Comparison of ENCODE assay signal across 22 cellular contexts in the genomic region with DNA sequence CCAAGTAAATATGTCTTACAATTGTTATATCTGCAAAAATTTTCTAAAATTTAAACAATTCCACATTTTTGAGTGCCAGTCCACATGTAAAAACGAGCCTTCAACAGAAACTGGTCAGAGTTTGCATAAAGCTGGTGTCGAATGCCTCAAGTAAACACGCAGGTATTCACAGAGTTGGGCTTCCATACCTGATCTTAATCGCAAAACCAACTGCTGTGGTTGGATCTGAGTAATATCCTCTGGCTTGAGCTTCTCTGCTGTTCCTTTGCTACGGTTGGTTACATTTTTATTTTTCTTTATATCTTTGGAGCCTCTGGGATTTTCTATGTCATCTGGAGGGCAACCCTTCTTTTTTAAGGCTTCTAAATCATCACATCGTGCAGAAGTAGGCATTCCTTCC. TPM values are rescaled to one million over a fixed set of nuclear protein-coding genes. Genes with fewer than 3 reads are reported as not detected.
DNase-seq lines count a peak whose midpoint lies in the region; ATAC-seq, FAIRE-seq and TF ChIP-seq lines count a peak whose summit lies in the region.
"Had no signal": no experiment of that assay in that cellular context is flagged by ENCODE, and none has a peak within 500 bp of the region (broad histone marks: within the 10 kb centered on the region; RNA-seq: fewer than 3 reads in every experiment).

No MANE protein-coding gene starts in this region.

- 98% methylated on average over 4 of the region's 6 CpGs for WGBS in mesenchymal stem cell

- peaks cover 52% of the 10 kb centered on the region for H3K36me3 Mint-ChIP-seq in CD4-positive, CD25-positive, alpha-beta regulatory T cell

- intact Hi-C loops in upper lobe of right lung (cut with DNase I): no loop called here

- H3K36me3 ChIP-seq in CD4-positive, CD25-positive, alpha-beta regulatory T cell (ENCODE audit: control insufficient read depth, insufficient read depth, low read length): peaks cover 89% of the 10 kb centered on the region
- peaks cover 14 to 99% of the 10 kb centered on the region in 2 experiments for H3K36me3 ChIP-seq in mesenchymal stem cell (ENCODE audit: control insufficient read depth in 1 of 2, insufficient read depth in 2 of 2, low read depth in 1 of 2, low read length in 2 of 2)
- peaks cover 78% of the 10 kb centered on the region for H3K36me3 ChIP-seq in upper lobe of right lung

- H3K27ac ChIP-seq in CD4-positive, CD25-positive, alpha-beta regulatory T cell (ENCODE audit: insufficient read depth, low read length, poor library complexity, severe bottlenecking): peak overlapping the region; percentile 20
- H3K27ac ChIP-seq in mesenchymal stem cell (ENCODE audit: low read length, poor library complexity, severe bottlenecking) (peak overlapping the region; percentile 6), upper lobe of right lung (no peak overlapping the region)
- H3K27ac ChIP-seq: KMS-11, SJSA1 had no signal

- TF ChIP-seq CTCF in upper lobe of right lung (IDR thresholded peaks at IDR 0.05): no peak

- H2BK12ac ChIP-seq in mesenchymal stem cell (ENCODE audit: low read length in 2 of 2): no peak overlapping the region

- FAIRE-seq in RCC 7860 (lab: Jason Lieb, UNC): peak; percentile 94
- FAIRE-seq: GM12891 had no signal

- no peaks in the 10 kb centered on the region for H3K27me3 Mint-ChIP-seq in CD4-positive, CD25-positive, alpha-beta regulatory T cell
- H3K27me3 Mint-ChIP-seq: activated naive CD8-positive, alpha-beta T cell treated with anti-CD3 and anti-CD28 coated beads for 36 hours; stimulated activated memory B cell treated with anti-CD40 and anti-IgM and Interleukin-4, amounts not matched to agents 10 μg/mL and 1 μg/mL and 100 μg/mL, for 72 hours had no signal

- in situ Hi-C loops in T47D (cut with HindIII; ENCODE audit: low pct_unique_long_range_greater_than_20kb, low sequenced_read_pairs): no loop called here

- H2BK5ac ChIP-seq in mesenchymal stem cell (ENCODE audit: low read depth, low read length, poor library complexity, severe bottlenecking): no peak overlapping the region

- no peak overlapping the region for H4K91ac ChIP-seq in mesenchymal stem cell (ENCODE audit: low read length)

- no peak overlapping the region for H3K23ac ChIP-seq in mesenchymal stem cell (ENCODE audit: low read length in 2 of 2)

- peak overlapping the region; percentile 27 for H3K9ac ChIP-seq in mesenchymal stem cell (ENCODE audit: low read length)
- H3K9ac ChIP-seq: KMS-11 had no signal

- no peak overlapping the region for H3K4ac ChIP-seq in mesenchymal stem cell (ENCODE audit: low read depth in 1 of 2, low read length in 2 of 2)

- no peaks in the 10 kb centered on the region for H3K79me1 ChIP-seq in mesenchymal stem cell (replicated peaks; ENCODE audit: low read length, poor library complexity, severe bottlenecking)

- H4K8ac ChIP-seq in mesenchymal stem cell (ENCODE audit: low read length): no peak overlapping the region

- H2BK15ac ChIP-seq in mesenchymal stem cell (ENCODE audit: low read depth, poor library complexity, severe bottlenecking): no peak overlapping the region

- H2BK120ac ChIP-seq in mesenchymal stem cell (ENCODE audit: low read depth, low read length): no peak overlapping the region

- peaks cover 29% of the 10 kb centered on the region for H3K4me1 ChIP-seq in CD4-positive, CD25-positive, alpha-beta regulatory T cell (ENCODE audit: control insufficient read depth, insufficient read depth, low read length, poor library complexity, severe bottlenecking)
- H3K4me1 ChIP-seq in mesenchymal stem cell (ENCODE audit: control insufficient read depth, insufficient read depth, low read depth, low read length) (peaks cover 2% of the 10 kb centered on the region), upper lobe of right lung (no peaks in the 10 kb centered on the region)
- H3K4me1 ChIP-seq: Caco-2, SJSA1 had no signal

- H3K4me3 Mint-ChIP-seq in CD4-positive, CD25-positive, alpha-beta regulatory T cell: peak overlapping the region in 1 of 4 donors; percentile 69
- H3K4me3 Mint-ChIP-seq: activated naive CD8-positive, alpha-beta T cell treated with anti-CD3 and anti-CD28 coated beads for 36 hours; stimulated activated memory B cell treated with anti-CD40 and anti-IgM and Interleukin-4, amounts not matched to agents 10 μg/mL and 1 μg/mL and 100 μg/mL, for 72 hours had no signal

- no peaks in the 10 kb centered on the region for H3K27me3 ChIP-seq in CD4-positive, CD25-positive, alpha-beta regulatory T cell (ENCODE audit: control insufficient read depth, insufficient read depth, low read length)
- H3K27me3 ChIP-seq in mesenchymal stem cell (ENCODE audit: control insufficient read depth in 1 of 2, insufficient read depth in 1 of 2, low read length in 2 of 2) (no peaks in the 10 kb centered on the region), upper lobe of right lung (no peaks in the 10 kb centered on the region)
- H3K27me3 ChIP-seq: SJSA1 had no signal

- H3K18ac ChIP-seq in mesenchymal stem cell (ENCODE audit: low read depth in 1 of 2, low read length in 2 of 2): no peak overlapping the region

- ATAC-seq in CD4-positive, CD25-positive, alpha-beta regulatory T cell (ENCODE audit: low read depth in 2 of 2): peak in 1 of 2 donors; percentile 51
- ATAC-seq in GM21717 (IDR thresholded peaks at IDR 0.05; ENCODE audit: unreplicated experiment) (no peak), upper lobe of right lung (no peak)
- ATAC-seq: stimulated activated memory B cell treated with anti-CD40 and anti-IgM and Interleukin-4, amounts not matched to agents 10 μg/mL and 1 μg/mL and 100 μg/mL, for 72 hours had no signal

- H3K27ac Mint-ChIP-seq in CD4-positive, CD25-positive, alpha-beta regulatory T cell: peak overlapping the region in 2 of 3 donors; percentile 57 to 60
- H3K27ac Mint-ChIP-seq: activated naive CD8-positive, alpha-beta T cell treated with anti-CD3 and anti-CD28 coated beads for 36 hours; stimulated activated memory B cell treated with anti-CD40 and anti-IgM and Interleukin-4, amounts not matched to agents 10 μg/mL and 1 μg/mL and 100 μg/mL, for 72 hours had no signal

- H3K4me2 ChIP-seq in mesenchymal stem cell (ENCODE audit: low read length, poor library complexity, severe bottlenecking): no peak overlapping the region
- H3K4me2 ChIP-seq: KMS-11 had no signal

- no peak for DNase-seq in CD4-positive, CD25-positive, alpha-beta regulatory T cell
- peak; percentile 74 for DNase-seq in RCC 7860 (ENCODE audit: low spot score)
- peak; percentile 17 to 86 for DNase-seq in T47D (ENCODE audit: low read depth in 1 of 2, low spot score in 1 of 2)
- DNase-seq in mesenchymal stem cell: no peak
- no peak for DNase-seq in Kasumi-1 (lab: John Stamatoyannopoulos, UW)
- DNase-seq in upper lobe of right lung: no peak
- no peak for DNase-seq in GM19238 (ENCODE audit: insufficient read length, low spot score)
- DNase-seq: activated naive CD8-positive, alpha-beta T cell treated with anti-CD3 and anti-CD28 coated beads for 36 hours; activated T-cell treated with anti-CD3 and anti-CD28 coated beads, Interleukin-2, amount 50 U/mL, for 48 hours; Caco-2; caudate nucleus; foreskin fibroblast; GDM1; GOT3; NCI-H1105 treated with DMSO at 0.1 percent for 48 hours; NCI-H2227 treated with DMSO at 0.1 percent for 48 hours; posterior cingulate gyrus had no signal

- peaks cover 43 to 65% (median 56%) of the 10 kb centered on the region in 4 donors for H3K4me1 Mint-ChIP-seq in CD4-positive, CD25-positive, alpha-beta regulatory T cell

- no peak overlapping the region for H2AK5ac ChIP-seq in mesenchymal stem cell (ENCODE audit: low read length, severe bottlenecking)

- H2AFZ ChIP-seq in mesenchymal stem cell (ENCODE audit: low read depth, low read length): no peak overlapping the region

- no peaks in the 10 kb centered on the region for H3K9me3 ChIP-seq in CD4-positive, CD25-positive, alpha-beta regulatory T cell (ENCODE audit: control insufficient read depth in 2 of 2, low read length in 2 of 2)
- H3K9me3 ChIP-seq in mesenchymal stem cell (ENCODE audit: control insufficient read depth, low read length) (no peaks in the 10 kb centered on the region), upper lobe of right lung (no peaks in the 10 kb centered on the region)
- H3K9me3 ChIP-seq: Caco-2, SJSA1 had no signal

- H3K4me3 ChIP-seq in CD4-positive, CD25-positive, alpha-beta regulatory T cell (ENCODE audit: low read depth, low read length): peak overlapping the region; percentile 51
- H3K4me3 ChIP-seq in mesenchymal stem cell (ENCODE audit: insufficient read depth in 1 of 2, low read depth in 1 of 2, low read length in 2 of 2) (no peak overlapping the region), upper lobe of right lung (no peak overlapping the region)
- H3K4me3 ChIP-seq: SJSA1 had no signal

- H3K14ac ChIP-seq in mesenchymal stem cell (ENCODE audit: low read length in 2 of 2): no peak overlapping the region

- peaks cover 0 to 4% (median 0%) of the 10 kb centered on the region in 7 donors for H3K9me3 Mint-ChIP-seq in CD4-positive, CD25-positive, alpha-beta regulatory T cell
- H3K9me3 Mint-ChIP-seq: activated naive CD8-positive, alpha-beta T cell treated with anti-CD3 and anti-CD28 coated beads for 36 hours; stimulated activated memory B cell treated with anti-CD40 and anti-IgM and Interleukin-4, amounts not matched to agents 10 μg/mL and 1 μg/mL and 100 μg/mL, for 72 hours had no signal

RNA-seq across cellular contexts. Expression of gene ITGB1, which starts 28.4 kb away (rescaled TPM):
- 524 TPM for total RNA-seq in CD4-positive, CD25-positive, alpha-beta regulatory T cell
- 100 to 1,000 TPM; 360 to 577 (median 469) TPM for polyA plus RNA-seq in CD4-positive, CD25-positive, alpha-beta regulatory T cell
- 1,059 TPM for polyA plus RNA-seq in mesenchymal stem cell (2013, experiment 1 of 2)
- 1,073 TPM for polyA plus RNA-seq in mesenchymal stem cell (2013, experiment 2 of 2)
- total RNA-seq in upper lobe of right lung: 517 TPM

Comparison
In these comparisons a context has a peak if more than half of its experiments do, and no peak if none do; other contexts are left out.
1. DNase-seq: peak in RCC 7860 (single experiment) and T47D (2 of 2); none in CD4-positive, CD25-positive, alpha-beta regulatory T cell (0 of 3), mesenchymal stem cell (single experiment), Kasumi-1 (0 of 2), upper lobe of right lung (single experiment) and GM19238 (single experiment).